Comparison of ENCODE assay signal across 11 cellular contexts in the genomic region with DNA sequence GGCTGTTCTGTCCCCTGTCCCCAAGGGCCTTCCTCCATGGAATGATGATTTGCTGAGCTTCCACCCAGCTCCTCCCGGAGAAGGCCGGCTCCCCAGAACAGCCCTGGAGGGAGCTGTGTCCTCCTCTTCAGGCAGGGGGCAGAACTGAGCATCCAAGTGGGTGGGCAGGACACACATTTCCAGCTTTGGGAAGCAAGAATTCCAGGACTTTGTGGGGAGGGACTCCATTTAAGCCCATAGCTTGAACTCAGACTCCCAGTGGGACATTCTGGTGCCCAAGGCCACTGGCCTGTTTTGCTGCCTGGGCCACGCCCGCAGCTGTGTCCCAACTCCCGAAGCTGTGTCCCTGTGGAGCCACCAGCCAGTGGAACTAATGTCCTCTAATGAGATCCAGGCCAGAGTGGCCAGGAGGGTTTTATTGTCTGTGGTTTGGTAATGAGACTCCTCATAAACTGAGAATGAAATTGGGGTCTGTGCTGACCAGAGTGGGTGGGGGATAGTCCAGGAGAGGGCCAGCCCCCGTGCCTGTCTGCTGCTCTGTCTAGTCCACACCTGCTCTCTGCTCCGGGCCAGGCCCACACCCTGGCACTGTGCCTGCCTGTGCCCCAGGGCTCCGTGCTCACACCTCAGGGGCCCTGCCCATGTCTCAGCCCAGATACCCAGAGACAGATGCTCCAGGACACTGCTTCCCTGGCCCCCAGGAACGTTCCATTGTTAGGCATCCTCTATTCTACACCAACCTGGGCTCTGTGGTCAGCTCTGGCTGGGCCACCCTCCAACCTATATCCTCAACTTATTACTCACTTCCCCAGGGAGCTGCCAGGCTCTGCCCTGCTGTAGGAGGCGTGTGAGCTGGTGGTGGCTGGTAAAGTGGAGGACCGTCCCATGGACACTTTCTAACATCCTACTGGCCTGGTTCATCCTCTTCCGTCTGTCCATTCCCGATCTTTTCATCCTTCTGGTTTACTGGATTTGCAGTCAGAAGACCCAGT. TPM values are rescaled to one million over a fixed set of nuclear protein-coding genes. Genes with fewer than 3 reads are reported as not detected.
DNase-seq lines count a peak whose midpoint lies in the region; ATAC-seq, FAIRE-seq and TF ChIP-seq lines count a peak whose summit lies in the region.
"Had no signal": no experiment of that assay in that cellular context is flagged by ENCODE, and none has a peak within 500 bp of the region (broad histone marks: within the 10 kb centered on the region; RNA-seq: fewer than 3 reads in every experiment).

No MANE protein-coding gene starts in this region.

- peaks cover 0 to 41% (median 11%) of the 10 kb centered on the region in 6 donors for H3K4me1 ChIP-seq in spleen

- H3K27ac ChIP-seq in spleen: peak overlapping the region in 1 of 8 donors; percentile 5

- WGBS in spleen, 5 donors: 71 to 83% (median 79%) methylated on average over 13 of the region's 13 CpGs

- no peaks in the 10 kb centered on the region for H3K36me3 ChIP-seq in spleen

- intact Hi-C loops in spleen (cut with DNase I; ENCODE audit: low total_unique reads): no loop called here

- no peak for ATAC-seq in HG03025 (IDR thresholded peaks at IDR 0.05; ENCODE audit: low FRiP score, unreplicated experiment)

- no peak overlapping the region for H3K4me3 ChIP-seq in fibroblast of villous mesenchyme (ENCODE audit: low read depth, low read length)
- H3K4me3 ChIP-seq in spleen: no peak overlapping the region

- DNase-seq in NCI-H1092 treated with DMSO at 0.1 percent for 48 hours (lab: John Stamatoyannopoulos, UW): peak; percentile 31
- DNase-seq in NCI-H1092 (lab: John Stamatoyannopoulos, UW): no peak
- peak; percentile 7 for DNase-seq in RCC 7860 (ENCODE audit: low spot score)
- DNase-seq in fibroblast of villous mesenchyme (ENCODE audit: low read depth): no peak
- DNase-seq in spleen: no peak
- DNase-seq in KBM-7: no peak
- no peak for DNase-seq in CD1c-positive myeloid dendritic cell (ENCODE audit: extremely low spot score)
- DNase-seq: AML-193, right cardiac atrium had no signal

- TF ChIP-seq CTCF in fibroblast of villous mesenchyme (IDR thresholded peaks at IDR 0.05; ENCODE audit: insufficient read depth, low read depth, low read length): peak; percentile 61
- peak in 8 of 11 experiments; percentile 22 to 68 (median 38) for TF ChIP-seq CTCF in spleen (IDR thresholded peaks at IDR 0.05 in 8 of 11, conservative IDR thresholded peaks at IDR 0.05 in 3 of 11)

- no peak for FAIRE-seq in RCC 7860 (lab: Jason Lieb, UNC)
- FAIRE-seq: astrocyte had no signal

- H3K27me3 ChIP-seq in spleen (replicated peaks in 1 of 7): peaks cover 0 to 4% (median 0%) of the 10 kb centered on the region in 7 donors

- no peak for TF ChIP-seq POLR2A in spleen (IDR thresholded peaks at IDR 0.05)

- no peaks in the 10 kb centered on the region for H3K9me3 ChIP-seq in spleen

- in situ Hi-C loops in KBM-7 (cut with MboI; ENCODE audit: low pct_unique_long_range_greater_than_20kb, low sequenced_read_pairs): no loop called here

RNA-seq across cellular contexts. Expression of a gene that starts 7.6 kb away (rescaled TPM):
- total RNA-seq in fibroblast of villous mesenchyme: 3.9 and 4.8 TPM in 2 replicates
- total RNA-seq in spleen: 10 to 100 TPM in 1 of 7 donors, 1 to 10 TPM in 6; 4.6 to 16.2 (median 7.7) TPM
- polyA plus RNA-seq in spleen: 1 to 10 TPM in 2 of 3 donors, under 1 TPM in 1; 0.67 to 2.3 (median 1.1) TPM

Comparison
In these comparisons a context has a peak if more than half of its experiments do, and no peak if none do; other contexts are left out.
1. DNase-seq: peak in NCI-H1092 treated with DMSO at 0.1 percent for 48 hours (single experiment) and RCC 7860 (single experiment); none in NCI-H1092 (single experiment), fibroblast of villous mesenchyme (single experiment), spleen (single experiment), KBM-7 (single experiment) and CD1c-positive myeloid dendritic cell (single experiment).